9 cellular contexts compared by ENCODE assay signal in the genomic region with DNA sequence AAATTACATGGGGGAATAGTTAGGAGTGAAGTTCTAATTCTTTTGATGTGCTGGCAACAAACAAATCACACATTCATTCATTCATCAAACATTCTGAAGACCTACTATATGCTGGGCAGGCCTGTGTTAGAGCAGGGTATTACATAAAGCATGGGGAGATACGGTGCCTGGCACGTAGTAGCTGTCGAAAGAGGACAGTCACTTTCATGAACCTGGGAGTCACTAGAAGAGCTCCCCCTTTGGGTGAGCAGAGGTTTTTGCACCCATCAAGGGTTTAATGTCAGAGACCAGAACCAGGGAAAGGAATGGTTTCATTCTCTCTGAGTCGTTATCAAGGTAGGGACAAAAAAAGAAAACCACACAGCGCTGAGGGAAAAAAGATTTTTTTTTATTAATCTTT. TPM values are rescaled to one million over a fixed set of nuclear protein-coding genes. Genes with fewer than 3 reads are reported as not detected.
DNase-seq lines count a peak whose midpoint lies in the region; ATAC-seq, FAIRE-seq and TF ChIP-seq lines count a peak whose summit lies in the region.
"Had no signal": no experiment of that assay in that cellular context is flagged by ENCODE, and none has a peak within 500 bp of the region (broad histone marks: within the 10 kb centered on the region; RNA-seq: fewer than 3 reads in every experiment).

No MANE protein-coding gene starts in this region.

- no peak for TF ChIP-seq POLR2A in NB4 (IDR thresholded peaks at IDR 0.05; ENCODE audit: extremely low read depth, insufficient read length)
- TF ChIP-seq POLR2A in K562 (conservative IDR thresholded peaks at IDR 0.05), result no peak
- no peak for TF ChIP-seq POLR2A in thyroid gland (IDR thresholded peaks at IDR 0.05)

- peak; percentile 84 for ATAC-seq in K562

- in situ Hi-C loops in K562 (cut with MboI), result no loop called here

- H3K9ac ChIP-seq in K562 (ENCODE audit: insufficient read depth in 1 of 2, low read depth in 2 of 2, low read length in 2 of 2), result no peak overlapping the region

- H3K27me3 ChIP-seq in K562 (ENCODE audit: control insufficient read depth in 2 of 2, insufficient read depth in 2 of 2, low read length in 2 of 2) (peaks cover 25 to 51% of the 10 kb centered on the region in 2 experiments), thyroid gland (peaks cover 41% of the 10 kb centered on the region)

- no peaks in the 10 kb centered on the region for H3K36me3 ChIP-seq in K562 (ENCODE audit: control insufficient read depth, insufficient read depth, low read length)
- H3K36me3 ChIP-seq in thyroid gland, result no peaks in the 10 kb centered on the region

- H3K4me1 Mint-ChIP-seq in activated CD4-positive, alpha-beta T cell treated with anti-CD3 and anti-CD28 coated beads, Interleukin-2, amount 10 ng/mL, durations not matched to agents 24 days and 14 days, result peaks cover 12% of the 10 kb centered on the region
- peaks cover 10% of the 10 kb centered on the region for H3K4me1 Mint-ChIP-seq in glutamatergic neuron (ENCODE audit: low read depth, unreplicated experiment)

- H3K9me3 Mint-ChIP-seq in activated CD4-positive, alpha-beta T cell treated with anti-CD3 and anti-CD28 coated beads, Interleukin-2, amount 10 ng/mL, durations not matched to agents 24 days and 14 days, result peaks cover 6% of the 10 kb centered on the region
- peaks cover 9% of the 10 kb centered on the region for H3K9me3 Mint-ChIP-seq in glutamatergic neuron (ENCODE audit: unreplicated experiment)

- TF ChIP-seq CTCF in NB4 (IDR thresholded peaks at IDR 0.05; ENCODE audit: low read depth, low read length) (peak; percentile 96), K562 (IDR thresholded peaks at IDR 0.05 in 2 of 3, conservative IDR thresholded peaks at IDR 0.05 in 1 of 3; ENCODE audit: insufficient read depth in 2 of 3, low read depth in 1 of 3, low read length in 3 of 3) (peak; percentile 73 to 78 (median 76)), retinal pigment epithelial cell (conservative IDR thresholded peaks at IDR 0.05; ENCODE audit: low read depth, low read length) (peak; percentile 62), glutamatergic neuron (IDR thresholded peaks at IDR 0.05; ENCODE audit: partially characterized antibody, unreplicated experiment) (no peak), thyroid gland (IDR thresholded peaks at IDR 0.05) (no peak)

- H3K9me1 ChIP-seq in K562 (ENCODE audit: control insufficient read depth, insufficient read depth, low read length), result no peaks in the 10 kb centered on the region

- peaks cover 59% of the 10 kb centered on the region for H3K27me3 Mint-ChIP-seq in activated CD4-positive, alpha-beta T cell treated with anti-CD3 and anti-CD28 coated beads, Interleukin-2, amount 10 ng/mL, durations not matched to agents 24 days and 14 days
- peaks cover 28% of the 10 kb centered on the region for H3K27me3 Mint-ChIP-seq in glutamatergic neuron (ENCODE audit: unreplicated experiment)

- no peak overlapping the region for H2AFZ ChIP-seq in K562 (ENCODE audit: low read depth, low read length)

- H3K27ac Mint-ChIP-seq in activated CD4-positive, alpha-beta T cell treated with anti-CD3 and anti-CD28 coated beads, Interleukin-2, amount 10 ng/mL, durations not matched to agents 24 days and 14 days, result peak overlapping the region; percentile 51
- no peak overlapping the region for H3K27ac Mint-ChIP-seq in glutamatergic neuron (ENCODE audit: unreplicated experiment)

- TF ChIP-seq EP300 in K562 (IDR thresholded peaks at IDR 0.05; ENCODE audit: low read length), result no peak

- H3K27ac ChIP-seq in K562 (ENCODE audit: extremely low read depth, low read depth, low read length) (no peak overlapping the region), thyroid gland (no peak overlapping the region)

- H3K4me1 ChIP-seq in K562 (replicated peaks in 1 of 2; ENCODE audit: control insufficient read depth in 2 of 2, insufficient read depth in 2 of 2, low read length in 2 of 2), result peaks cover 0 to 38% of the 10 kb centered on the region in 2 experiments; a peak in 3 of 5 replicates
- H3K4me1 ChIP-seq in thyroid gland, result peaks cover 25 to 44% of the 10 kb centered on the region in 2 donors

- H3K4me3 ChIP-seq in NB4 (ENCODE audit: low read depth, low read length), result no peak overlapping the region
- no peak overlapping the region for H3K4me3 ChIP-seq in K562
- no peak overlapping the region for H3K4me3 ChIP-seq in retinal pigment epithelial cell (ENCODE audit: low read length)
- H3K4me3 ChIP-seq in thyroid gland (replicated peaks in 1 of 3), result no peak overlapping the region
- H3K4me3 ChIP-seq: lung had no signal

- peaks cover 5% of the 10 kb centered on the region for H3K36me3 Mint-ChIP-seq in activated CD4-positive, alpha-beta T cell treated with anti-CD3 and anti-CD28 coated beads, Interleukin-2, amount 10 ng/mL, durations not matched to agents 24 days and 14 days (ENCODE audit: low read depth)
- peaks cover 6% of the 10 kb centered on the region for H3K36me3 Mint-ChIP-seq in glutamatergic neuron (ENCODE audit: unreplicated experiment)

- peak in 1 of 2 experiments; percentile 61; a peak in 2 of 4 replicates for TF ChIP-seq RAD21 in K562 (CRISPR knock-in tag; conservative IDR thresholded peaks at IDR 0.05 in 1 of 2, IDR thresholded peaks at IDR 0.05 in 1 of 2)

- no peaks in the 10 kb centered on the region for H3K9me3 ChIP-seq in K562 (replicated peaks; ENCODE audit: control insufficient read depth, insufficient read depth, low read depth, low read length)
- H3K9me3 ChIP-seq in thyroid gland, result no peaks in the 10 kb centered on the region

- H3K4me3 Mint-ChIP-seq in activated CD4-positive, alpha-beta T cell treated with anti-CD3 and anti-CD28 coated beads, Interleukin-2, amount 10 ng/mL, durations not matched to agents 24 days and 14 days, result no peak overlapping the region
- H3K4me3 Mint-ChIP-seq in glutamatergic neuron (ENCODE audit: unreplicated experiment), result no peak overlapping the region

- BruUV-seq in K562 (replicated peaks; lab: Mats Ljungman, UMichigan), result no TSS peak

- POLR2A ChIA-PET in K562 (lab: Yijun Ruan, JAX), result interaction anchor here (0.8 to 1.2 kb wide), 3 partner anchors 217 to 629 kb away, joined by 3 to 4 read pairs (median 3); no protein-coding TSS in a partner anchor

- FAIRE-seq in K562 (lab: Jason Lieb, UNC), result peak; percentile 93

- no peak overlapping the region for H3K4me2 ChIP-seq in K562 (ENCODE audit: insufficient read depth, low read length)

- intact Hi-C loops in activated CD4-positive, alpha-beta T cell treated with anti-CD3 and anti-CD28 coated beads, Interleukin-2, amount 10 ng/mL, durations not matched to agents 24 days and 14 days (cut with micrococcal nuclease), result loop anchor here (5.0 kb wide), 1 partner anchor 451 kb away; no protein-coding TSS in a partner anchor
- intact Hi-C loops in K562 (cut with micrococcal nuclease) (loop anchor here (2.0 to 10.0 kb wide), 4 partner anchors 123 to 451 kb away; no protein-coding TSS in a partner anchor), thyroid gland (cut with DNase I) (loop anchor here (10.0 kb wide), 1 partner anchor 453 kb away; no protein-coding TSS in a partner anchor)

- H4K20me1 ChIP-seq in K562 (replicated peaks; ENCODE audit: control insufficient read depth, insufficient read depth, low read length), result peaks cover 6% of the 10 kb centered on the region

- WGBS in K562 (ENCODE audit: insufficient coverage, low coverage, missing lambda C conversion rate), result 3% methylated on average over 5 of the region's 5 CpGs
- 31 to 36% methylated on average over 5 of the region's 5 CpGs for WGBS in thyroid gland, 2 donors

- DNase-seq in activated CD4-positive, alpha-beta T cell treated with anti-CD3 and anti-CD28 coated beads, Interleukin-2, amount 10 ng/mL, durations not matched to agents 24 days and 14 days, result no peak
- DNase-seq in activated CD4-positive, alpha-beta T cell treated with anti-CD3 and anti-CD28 coated beads for 48 hours, result no peak
- DNase-seq in NB4 (ENCODE audit: low read depth), result peak; percentile 70
- peak; percentile 65 to 76 (median 68) for DNase-seq in K562 (ENCODE audit: extremely low read depth in 1 of 4, low spot score in 3 of 4)
- DNase-seq in retinal pigment epithelial cell (ENCODE audit: low read depth), result no peak
- no peak for DNase-seq in glutamatergic neuron
- DNase-seq in thyroid gland, result no peak
- no peak for DNase-seq in NCI-H1930 (lab: John Stamatoyannopoulos, UW)

- no peaks in the 10 kb centered on the region for H3K79me2 ChIP-seq in K562 (ENCODE audit: control insufficient read depth, insufficient read depth, low read length)

- CTCF ChIA-PET in K562 (lab: Yijun Ruan, JAX; ENCODE audit: low intra/inter-chr PET ratio), result interaction anchor here (0.6 to 2.8 kb wide), 4 partner anchors 270 to 505 kb away, joined by 3 to 19 read pairs (median 8); partner anchors contain the start of gene RBM19

RNA-seq across cellular contexts. Expression of gene LHX5, which starts 10.0 kb away (rescaled TPM):
- total RNA-seq in activated CD4-positive, alpha-beta T cell treated with anti-CD3 and anti-CD28 coated beads, Interleukin-2, amount 10 ng/mL, durations not matched to agents 24 days and 14 days, result not detected in 2 replicates
- 0.25 TPM in 1 of 2 replicates, not detected in the other for total RNA-seq in K562 (2011; cell fraction: chromatin; rRNA removed; ENCODE audit: low replicate concordance)
- 0.13 and 0.17 TPM in 2 replicates for total RNA-seq in K562 (2011; cell fraction: nucleolus; rRNA removed)
- total RNA-seq in K562 (2011; cell fraction: nucleoplasm; rRNA removed), result not detected in 2 replicates
- total RNA-seq in K562 (2014; rRNA removed) (0.05 TPM in 1 of 2 replicates, not detected in the other), K562 (2014; rRNA removed; fragmentation: Illumina TruSeq; extraction: Trizol) (not detected in 2 replicates), K562 (2015; rRNA removed; fragmentation: Illumina TruSeq; extraction: Trizol) (not detected in 2 replicates), K562 (2021) (0.04 and 0.16 TPM in 2 replicates), glutamatergic neuron (ENCODE audit: unreplicated experiment) (3.1 TPM), thyroid gland (under 1 TPM in 1 of 4 donors, not detected in 3; 0.13 TPM)
- polyA plus RNA-seq in K562 (2011; rRNA removed) (0.09 and 0.17 TPM in 2 replicates), K562 (2014; fragmentation: Illumina TruSeq; extraction: Trizol) (not detected in 2 replicates), K562 (2014; fragmentation: Nextera tagmentation; extraction: Ambion mirVana) (not detected), K562 (2014; rRNA removed) (0.08 TPM in 1 of 2 replicates, not detected in the other)
- polyA plus RNA-seq in K562 (2011; cell fraction: cytosol; rRNA removed), result 0.24 and 0.64 TPM in 2 replicates
- 0.25 and 0.34 TPM in 2 replicates for polyA plus RNA-seq in K562 (2011; cell fraction: nucleus; rRNA removed)
- 0.03 and 0.08 TPM in 2 replicates for polyA plus RNA-seq in K562 (2012)
- polyA minus RNA-seq in K562 (2011; rRNA and poly(A)+ RNA removed), result not detected in 2 replicates
- polyA minus RNA-seq in K562 (2011; cell fraction: cytosol; rRNA and poly(A)+ RNA removed), result not detected in 2 replicates
- 0.13 TPM in 1 of 2 replicates, not detected in the other for polyA minus RNA-seq in K562 (2011; cell fraction: nucleus; rRNA and poly(A)+ RNA removed)
- total RNA-seq: lung had no signal
- polyA plus RNA-seq: lung had no signal

RNA-seq across cellular contexts. Expression of gene SDSL, which starts 39.5 kb away (rescaled TPM):
- total RNA-seq in activated CD4-positive, alpha-beta T cell treated with anti-CD3 and anti-CD28 coated beads, Interleukin-2, amount 10 ng/mL, durations not matched to agents 24 days and 14 days, result 0.61 and 0.78 TPM in 2 replicates
- total RNA-seq in K562 (2011; cell fraction: chromatin; rRNA removed; ENCODE audit: low replicate concordance), result 3.2 and 9.7 TPM in 2 replicates
- 6.1 and 7.5 TPM in 2 replicates for total RNA-seq in K562 (2011; cell fraction: nucleolus; rRNA removed)
- total RNA-seq in K562 (2011; cell fraction: nucleoplasm; rRNA removed), result 7.0 and 15.4 TPM in 2 replicates
- total RNA-seq in K562 (2014; rRNA removed) (7.4 and 9.1 TPM in 2 replicates), K562 (2014; rRNA removed; fragmentation: Illumina TruSeq; extraction: Trizol) (1.1 and 1.7 TPM in 2 replicates), K562 (2015; rRNA removed; fragmentation: Illumina TruSeq; extraction: Trizol) (6.3 and 7.8 TPM in 2 replicates), K562 (2021) (8.4 and 9.1 TPM in 2 replicates), glutamatergic neuron (ENCODE audit: unreplicated experiment) (0.74 TPM), thyroid gland (10 to 100 TPM; 13.6 to 42.2 (median 27.5) TPM)
- polyA plus RNA-seq in K562 (2011; rRNA removed) (9.8 and 10.9 TPM in 2 replicates), K562 (2014; fragmentation: Illumina TruSeq; extraction: Trizol) (3.0 and 7.1 TPM in 2 replicates), K562 (2014; fragmentation: Nextera tagmentation; extraction: Ambion mirVana) (1 to 10 TPM in 1 of 2 experiments, under 1 TPM in 1; 0.31 to 2.0 TPM), K562 (2014; rRNA removed) (11.0 and 13.4 TPM in 2 replicates)
- 13.4 and 29.5 TPM in 2 replicates for polyA plus RNA-seq in K562 (2011; cell fraction: cytosol; rRNA removed)
- polyA plus RNA-seq in K562 (2011; cell fraction: nucleus; rRNA removed), result 5.6 and 8.8 TPM in 2 replicates
- 15.2 and 23.6 TPM in 2 replicates for polyA plus RNA-seq in K562 (2012)
- polyA minus RNA-seq in K562 (2011; rRNA and poly(A)+ RNA removed), result 2.8 and 3.7 TPM in 2 replicates
- polyA minus RNA-seq in K562 (2011; cell fraction: cytosol; rRNA and poly(A)+ RNA removed), result 5.2 and 5.9 TPM in 2 replicates
- polyA minus RNA-seq in K562 (2011; cell fraction: nucleus; rRNA and poly(A)+ RNA removed), result 5.4 and 6.6 TPM in 2 replicates

RNA-seq across cellular contexts. Expression of gene SDS, which starts 58.0 kb away (rescaled TPM):
- total RNA-seq in activated CD4-positive, alpha-beta T cell treated with anti-CD3 and anti-CD28 coated beads, Interleukin-2, amount 10 ng/mL, durations not matched to agents 24 days and 14 days, result not detected in 2 replicates
- not detected in 2 replicates for total RNA-seq in K562 (2011; cell fraction: chromatin; rRNA removed; ENCODE audit: low replicate concordance)
- not detected in 2 replicates for total RNA-seq in K562 (2011; cell fraction: nucleolus; rRNA removed)
- not detected in 2 replicates for total RNA-seq in K562 (2011; cell fraction: nucleoplasm; rRNA removed)
- total RNA-seq in K562 (2014; rRNA removed) (0.24 TPM in 1 of 2 replicates, not detected in the other), K562 (2014; rRNA removed; fragmentation: Illumina TruSeq; extraction: Trizol) (0.07 TPM in 1 of 2 replicates, not detected in the other), K562 (2015; rRNA removed; fragmentation: Illumina TruSeq; extraction: Trizol) (0.60 and 1.1 TPM in 2 replicates), K562 (2021) (0.18 and 0.22 TPM in 2 replicates), glutamatergic neuron (ENCODE audit: unreplicated experiment) (not detected), thyroid gland (1 to 10 TPM in 1 of 4 donors, under 1 TPM in 1, not detected in 2; 0.33 to 1.4 TPM)
- polyA plus RNA-seq in K562 (2011; rRNA removed) (0.07 TPM in 1 of 2 replicates, not detected in the other), K562 (2014; fragmentation: Illumina TruSeq; extraction: Trizol) (0.09 and 0.10 TPM in 2 replicates), K562 (2014; fragmentation: Nextera tagmentation; extraction: Ambion mirVana) (under 1 TPM; 0.07 to 0.23 TPM), K562 (2014; rRNA removed) (0.15 and 0.30 TPM in 2 replicates)
- 0.10 TPM in 1 of 2 replicates, not detected in the other for polyA plus RNA-seq in K562 (2011; cell fraction: cytosol; rRNA removed)
- 0.48 TPM in 1 of 2 replicates, not detected in the other for polyA plus RNA-seq in K562 (2011; cell fraction: nucleus; rRNA removed)
- 0.22 and 0.34 TPM in 2 replicates for polyA plus RNA-seq in K562 (2012)
- polyA minus RNA-seq in K562 (2011; rRNA and poly(A)+ RNA removed), result not detected in 2 replicates
- not detected in 2 replicates for polyA minus RNA-seq in K562 (2011; cell fraction: cytosol; rRNA and poly(A)+ RNA removed)
- polyA minus RNA-seq in K562 (2011; cell fraction: nucleus; rRNA and poly(A)+ RNA removed), result not detected in 2 replicates

Comparison
In these comparisons a context has a peak if more than half of its experiments do, and no peak if none do; other contexts are left out.
1. DNase-seq: peak in NB4 (single experiment) and K562 (4 of 4); none in activated CD4-positive, alpha-beta T cell treated with anti-CD3 and anti-CD28 coated beads, Interleukin-2, amount 10 ng/mL, durations not matched to agents 24 days and 14 days (single experiment), activated CD4-positive, alpha-beta T cell treated with anti-CD3 and anti-CD28 coated beads for 48 hours (single experiment), retinal pigment epithelial cell (single experiment), glutamatergic neuron (single experiment), thyroid gland (0 of 2) and NCI-H1930 (0 of 2).
2. CTCF ChIP-seq: peak in NB4 (single experiment), K562 (3 of 3) and retinal pigment epithelial cell (single experiment); none in glutamatergic neuron (single experiment) and thyroid gland (0 of 6).